Comparison of ENCODE assay signal across 1 cellular context in the genomic region with DNA sequence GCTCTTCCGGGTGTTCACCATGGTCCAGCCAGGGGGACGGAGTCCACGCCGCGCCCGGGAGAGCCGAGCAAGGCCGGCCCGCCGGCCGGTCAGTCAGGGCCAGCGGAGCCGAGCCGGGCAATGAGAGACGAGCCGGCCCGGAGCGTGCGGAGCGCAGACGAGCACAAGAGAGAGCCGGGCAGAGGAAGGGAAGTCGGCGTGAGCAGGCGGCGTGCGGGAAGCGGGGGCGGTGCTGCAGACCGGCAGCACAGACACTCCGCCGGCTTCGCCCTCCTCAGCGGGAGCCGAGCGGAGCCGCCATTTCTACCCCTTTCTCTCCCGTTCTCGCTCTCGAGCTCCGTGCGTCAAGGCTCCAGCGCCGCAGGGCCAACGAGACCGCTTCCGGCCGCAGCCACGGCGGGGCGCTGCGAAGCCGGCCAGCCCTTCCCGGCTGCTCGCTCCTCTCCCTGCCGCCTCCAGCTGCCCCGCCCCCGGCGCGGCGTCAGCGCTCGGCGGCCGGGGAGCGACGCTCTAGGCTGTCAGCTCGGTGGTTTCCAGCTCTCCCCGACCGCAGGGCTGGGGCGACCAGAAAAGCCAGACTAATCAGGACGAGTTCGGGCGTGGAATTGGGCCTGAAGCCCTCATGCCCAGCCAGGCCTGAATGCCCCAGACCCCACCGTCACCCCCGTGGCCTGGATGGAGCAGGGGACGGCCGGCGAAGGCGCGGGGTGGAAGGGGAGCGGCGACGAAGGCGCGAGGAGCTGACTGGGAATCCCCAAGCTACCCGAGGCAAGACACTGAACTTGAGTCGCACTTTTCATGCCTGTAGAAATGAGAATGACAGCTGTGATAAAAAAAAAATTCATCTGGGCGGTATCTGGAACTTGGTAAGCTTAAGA.
TF ChIP-seq lines count a peak whose summit lies in the region.

ATAD2B (minus strand) TSS at position 374 of the 878 bp plus-strand sequence; CDS start at position 21, 353 bp downstream.

TF ChIP-seq in K562, 482 proteins besides CTCF, POLR2A, EP300 and RAD21 (continued from another document and continues in another):
- TF ChIP-seq KDM4B (IDR thresholded peaks at IDR 0.05; ENCODE audit: borderline replicate concordance in 2 of 2, low read depth in 1 of 2) (no peak; a peak in 1 of 4 replicates), DPF2 (IDR thresholded peaks at IDR 0.05) (no peak), ZNF175 (CRISPR knock-in tag; IDR thresholded peaks at IDR 0.05; ENCODE audit: low read depth) (no peak), ZNF184 (CRISPR knock-in tag; IDR thresholded peaks at IDR 0.05) (no peak), PPARD (CRISPR knock-in tag; IDR thresholded peaks at IDR 0.05) (no peak), U2AF2 (optimal IDR thresholded peaks at IDR 0.05; ENCODE audit: low read depth, low read length) (no peak), ZSCAN29 (IDR thresholded peaks at IDR 0.05) (no peak), SMAD4 (CRISPR knock-in tag; conservative IDR thresholded peaks at IDR 0.05) (peak; percentile 82; the same call in 1 of the 2 replicates), GTF2E2 (tag; IDR thresholded peaks at IDR 0.05) (peak; percentile 95), BHLHE40 (IDR thresholded peaks at IDR 0.05; ENCODE audit: low read length) (peak; percentile 37; the same call in 1 of the 2 replicates), TARDBP (IDR thresholded peaks at IDR 0.05) (no peak), ZNF146 (CRISPR knock-in tag; IDR thresholded peaks at IDR 0.05; ENCODE audit: unreplicated experiment) (no peak), MED1 (CRISPR knock-in tag; IDR thresholded peaks at IDR 0.05; ENCODE audit: borderline replicate concordance) (no peak), ZNF24 (IDR thresholded peaks at IDR 0.05) (peak; percentile 69; the same call in 1 of the 2 replicates), PCBP2 (IDR thresholded peaks at IDR 0.05; ENCODE audit: low read depth, low read length, poor library complexity, severe bottlenecking) (no peak), ILK (tag; IDR thresholded peaks at IDR 0.05; ENCODE audit: borderline replicate concordance, low read depth) (no peak), ZNF57 (CRISPR knock-in tag; IDR thresholded peaks at IDR 0.05) (no peak), DDX20 (tag; IDR thresholded peaks at IDR 0.05; ENCODE audit: low read depth) (no peak), JUNB (CRISPR knock-in tag; conservative IDR thresholded peaks at IDR 0.05) (no peak), TCFL5 (CRISPR knock-in tag; conservative IDR thresholded peaks at IDR 0.05) (no peak), ZBTB34 (CRISPR knock-in tag; IDR thresholded peaks at IDR 0.05) (no peak), RBM34 (IDR thresholded peaks at IDR 0.05; ENCODE audit: borderline replicate concordance, insufficient read depth, low read length) (no peak; the same call in 1 of the 2 replicates), SIN3B (IDR thresholded peaks at IDR 0.05; ENCODE audit: low read depth) (peak; percentile 51; the same call in 1 of the 2 replicates), ESRRB (CRISPR knock-in tag; IDR thresholded peaks at IDR 0.05; ENCODE audit: borderline replicate concordance) (no peak), ZNF133 (CRISPR knock-in tag; IDR thresholded peaks at IDR 0.05) (no peak), JUND (IDR thresholded peaks at IDR 0.05; ENCODE audit: borderline replicate concordance, low read depth, low read length) (peak; percentile 73), JUND (tag; IDR thresholded peaks at IDR 0.05; ENCODE audit: borderline replicate concordance, low read depth, low read length) (peak; percentile 63; the same call in 1 of the 3 replicates), NR3C1 (CRISPR knock-in tag; IDR thresholded peaks at IDR 0.05) (no peak; the same call in 1 of the 2 replicates), RBBP5 (IDR thresholded peaks at IDR 0.05; ENCODE audit: borderline replicate concordance, insufficient read depth, low read length, poor library complexity, severe bottlenecking) (peak; percentile 97), PURB (CRISPR knock-in tag; IDR thresholded peaks at IDR 0.05; ENCODE audit: low read depth) (no peak), POLR3A (IDR thresholded peaks at IDR 0.05; ENCODE audit: borderline replicate concordance, extremely low read depth, insufficient read depth, insufficient read length) (no peak), ZSCAN32 (CRISPR knock-in tag; IDR thresholded peaks at IDR 0.05) (no peak), CREBBP (IDR thresholded peaks at IDR 0.05; ENCODE audit: low read depth, low read length) (no peak), RFX5 (IDR thresholded peaks at IDR 0.05; ENCODE audit: low read depth, low read length) (no peak), ZBTB8A (IDR thresholded peaks at IDR 0.05; ENCODE audit: partially characterized antibody) (no peak), SAFB (IDR thresholded peaks at IDR 0.05; ENCODE audit: borderline replicate concordance, low read depth, low read length) (no peak)
- TF ChIP-seq, protein P1, sequence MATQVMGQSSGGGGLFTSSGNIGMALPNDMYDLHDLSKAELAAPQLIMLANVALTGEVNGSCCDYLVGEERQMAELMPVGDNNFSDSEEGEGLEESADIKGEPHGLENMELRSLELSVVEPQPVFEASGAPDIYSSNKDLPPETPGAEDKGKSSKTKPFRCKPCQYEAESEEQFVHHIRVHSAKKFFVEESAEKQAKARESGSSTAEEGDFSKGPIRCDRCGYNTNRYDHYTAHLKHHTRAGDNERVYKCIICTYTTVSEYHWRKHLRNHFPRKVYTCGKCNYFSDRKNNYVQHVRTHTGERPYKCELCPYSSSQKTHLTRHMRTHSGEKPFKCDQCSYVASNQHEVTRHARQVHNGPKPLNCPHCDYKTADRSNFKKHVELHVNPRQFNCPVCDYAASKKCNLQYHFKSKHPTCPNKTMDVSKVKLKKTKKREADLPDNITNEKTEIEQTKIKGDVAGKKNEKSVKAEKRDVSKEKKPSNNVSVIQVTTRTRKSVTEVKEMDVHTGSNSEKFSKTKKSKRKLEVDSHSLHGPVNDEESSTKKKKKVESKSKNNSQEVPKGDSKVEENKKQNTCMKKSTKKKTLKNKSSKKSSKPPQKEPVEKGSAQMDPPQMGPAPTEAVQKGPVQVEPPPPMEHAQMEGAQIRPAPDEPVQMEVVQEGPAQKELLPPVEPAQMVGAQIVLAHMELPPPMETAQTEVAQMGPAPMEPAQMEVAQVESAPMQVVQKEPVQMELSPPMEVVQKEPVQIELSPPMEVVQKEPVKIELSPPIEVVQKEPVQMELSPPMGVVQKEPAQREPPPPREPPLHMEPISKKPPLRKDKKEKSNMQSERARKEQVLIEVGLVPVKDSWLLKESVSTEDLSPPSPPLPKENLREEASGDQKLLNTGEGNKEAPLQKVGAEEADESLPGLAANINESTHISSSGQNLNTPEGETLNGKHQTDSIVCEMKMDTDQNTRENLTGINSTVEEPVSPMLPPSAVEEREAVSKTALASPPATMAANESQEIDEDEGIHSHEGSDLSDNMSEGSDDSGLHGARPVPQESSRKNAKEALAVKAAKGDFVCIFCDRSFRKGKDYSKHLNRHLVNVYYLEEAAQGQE (CRISPR knock-in tag; IDR thresholded peaks at IDR 0.05; ENCODE audit: low read depth) = no peak
- TF ChIP-seq, protein P2, sequence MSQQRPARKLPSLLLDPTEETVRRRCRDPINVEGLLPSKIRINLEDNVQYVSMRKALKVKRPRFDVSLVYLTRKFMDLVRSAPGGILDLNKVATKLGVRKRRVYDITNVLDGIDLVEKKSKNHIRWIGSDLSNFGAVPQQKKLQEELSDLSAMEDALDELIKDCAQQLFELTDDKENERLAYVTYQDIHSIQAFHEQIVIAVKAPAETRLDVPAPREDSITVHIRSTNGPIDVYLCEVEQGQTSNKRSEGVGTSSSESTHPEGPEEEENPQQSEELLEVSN (IDR thresholded peaks at IDR 0.05; ENCODE audit: borderline replicate concordance in 1 of 2, extremely low read depth in 1 of 2, insufficient read depth in 1 of 2, insufficient read length in 1 of 2, low read depth in 1 of 2, low read length in 1 of 2, poor library complexity in 1 of 2, severe bottlenecking in 1 of 2) = peak; percentile 10 to 68
- TF ChIP-seq, protein P3, sequence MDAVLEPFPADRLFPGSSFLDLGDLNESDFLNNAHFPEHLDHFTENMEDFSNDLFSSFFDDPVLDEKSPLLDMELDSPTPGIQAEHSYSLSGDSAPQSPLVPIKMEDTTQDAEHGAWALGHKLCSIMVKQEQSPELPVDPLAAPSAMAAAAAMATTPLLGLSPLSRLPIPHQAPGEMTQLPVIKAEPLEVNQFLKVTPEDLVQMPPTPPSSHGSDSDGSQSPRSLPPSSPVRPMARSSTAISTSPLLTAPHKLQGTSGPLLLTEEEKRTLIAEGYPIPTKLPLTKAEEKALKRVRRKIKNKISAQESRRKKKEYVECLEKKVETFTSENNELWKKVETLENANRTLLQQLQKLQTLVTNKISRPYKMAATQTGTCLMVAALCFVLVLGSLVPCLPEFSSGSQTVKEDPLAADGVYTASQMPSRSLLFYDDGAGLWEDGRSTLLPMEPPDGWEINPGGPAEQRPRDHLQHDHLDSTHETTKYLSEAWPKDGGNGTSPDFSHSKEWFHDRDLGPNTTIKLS (IDR thresholded peaks at IDR 0.05; ENCODE audit: borderline replicate concordance, low read depth) = peak; percentile 90; the same call in 1 of the 2 replicates
- TF ChIP-seq, protein P4, sequence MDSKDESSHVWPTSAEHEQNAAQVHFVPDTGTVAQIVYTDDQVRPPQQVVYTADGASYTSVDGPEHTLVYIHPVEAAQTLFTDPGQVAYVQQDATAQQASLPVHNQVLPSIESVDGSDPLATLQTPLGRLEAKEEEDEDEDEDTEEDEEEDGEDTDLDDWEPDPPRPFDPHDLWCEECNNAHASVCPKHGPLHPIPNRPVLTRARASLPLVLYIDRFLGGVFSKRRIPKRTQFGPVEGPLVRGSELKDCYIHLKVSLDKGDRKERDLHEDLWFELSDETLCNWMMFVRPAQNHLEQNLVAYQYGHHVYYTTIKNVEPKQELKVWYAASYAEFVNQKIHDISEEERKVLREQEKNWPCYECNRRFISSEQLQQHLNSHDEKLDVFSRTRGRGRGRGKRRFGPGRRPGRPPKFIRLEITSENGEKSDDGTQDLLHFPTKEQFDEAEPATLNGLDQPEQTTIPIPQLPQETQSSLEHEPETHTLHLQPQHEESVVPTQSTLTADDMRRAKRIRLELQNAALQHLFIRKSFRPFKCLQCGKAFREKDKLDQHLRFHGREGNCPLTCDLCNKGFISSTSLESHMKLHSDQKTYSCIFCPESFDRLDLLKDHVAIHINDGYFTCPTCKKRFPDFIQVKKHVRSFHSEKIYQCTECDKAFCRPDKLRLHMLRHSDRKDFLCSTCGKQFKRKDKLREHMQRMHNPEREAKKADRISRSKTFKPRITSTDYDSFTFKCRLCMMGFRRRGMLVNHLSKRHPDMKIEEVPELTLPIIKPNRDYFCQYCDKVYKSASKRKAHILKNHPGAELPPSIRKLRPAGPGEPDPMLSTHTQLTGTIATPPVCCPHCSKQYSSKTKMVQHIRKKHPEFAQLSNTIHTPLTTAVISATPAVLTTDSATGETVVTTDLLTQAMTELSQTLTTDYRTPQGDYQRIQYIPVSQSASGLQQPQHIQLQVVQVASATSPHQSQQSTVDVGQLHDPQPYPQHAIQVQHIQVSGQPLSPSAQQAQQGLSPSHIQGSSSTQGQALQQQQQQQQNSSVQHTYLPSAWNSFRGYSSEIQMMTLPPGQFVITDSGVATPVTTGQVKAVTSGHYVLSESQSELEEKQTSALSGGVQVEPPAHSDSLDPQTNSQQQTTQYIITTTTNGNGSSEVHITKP (IDR thresholded peaks at IDR 0.05; ENCODE audit: partially characterized antibody) = no peak
